8 cellular contexts compared by ENCODE assay signal in the genomic region with DNA sequence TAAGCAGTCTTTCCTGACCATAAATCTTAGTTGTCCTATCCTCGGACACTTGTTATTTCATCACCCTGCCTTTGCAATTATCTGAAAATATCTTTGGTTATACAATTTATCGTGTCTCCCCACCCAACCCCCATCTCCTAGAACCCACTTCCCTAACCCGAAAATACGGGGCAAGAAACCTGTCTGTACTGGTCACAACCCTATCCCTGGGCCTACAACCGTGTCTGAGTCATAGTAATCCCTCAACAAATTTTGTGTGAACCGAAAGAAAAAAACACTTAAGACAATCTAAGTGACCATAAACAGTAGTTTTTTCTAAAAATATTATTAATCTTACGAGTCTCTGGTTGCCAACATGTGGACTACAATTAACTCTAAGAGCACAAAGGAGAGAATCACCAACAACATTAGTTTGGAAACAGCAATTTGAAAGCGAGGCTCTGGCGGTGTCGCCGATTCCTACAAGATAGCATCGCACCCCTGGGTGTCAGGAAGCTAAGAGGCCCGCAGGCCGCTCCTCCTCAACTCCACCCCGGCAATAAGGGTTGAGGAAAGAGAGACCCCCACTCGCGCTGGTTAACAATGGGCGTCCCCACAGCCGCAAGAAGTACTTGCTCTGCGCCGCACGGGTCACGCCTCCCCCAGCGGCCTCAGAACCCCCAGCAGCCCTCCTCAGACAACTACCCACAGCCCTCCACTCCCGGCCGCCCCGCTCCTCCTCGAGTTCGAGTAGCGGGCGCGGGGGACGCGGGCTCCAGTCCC. TPM values are rescaled to one million over a fixed set of nuclear protein-coding genes. Genes with fewer than 3 reads are reported as not detected.
A peak's percentile ranks its signal among the peaks of the same experiment; 100 is the strongest.
DNase-seq lines count a peak whose midpoint lies in the region; ATAC-seq, FAIRE-seq and TF ChIP-seq lines count a peak whose summit lies in the region.
"Not testable (repeated sequence)": the region's sequence is repeated elsewhere in the genome, so short reads cannot be mapped to it uniquely, and the experiment has no call there.

No MANE protein-coding gene starts in this region.

- FAIRE-seq in A549 (lab: Jason Lieb, UNC) (peak; percentile 54), islet of Langerhans (lab: Jason Lieb, UNC) (peak; percentile 17)

- peak overlapping the region; percentile 46 for H2BK120ac ChIP-seq in trophoblast cell (ENCODE audit: insufficient read depth, low read length, poor library complexity)

- not testable (repeated sequence) for DNase-seq in A549 (ENCODE audit: low read depth in 1 of 2, low spot score in 1 of 2); activated CD8-positive, alpha-beta T cell treated with anti-CD3 and anti-CD28 coated beads for 36 hours; trophoblast cell
- DNase-seq in MV-4-11 (lab: John Stamatoyannopoulos, UW), result peak; percentile 61
- peak in 1 of 3 donors; percentile 1 for DNase-seq in effector memory CD4-positive, alpha-beta T cell

- WGBS in A549 (ENCODE audit: missing lambda C conversion rate), result 6% methylated on average over 28 of the region's 34 CpGs
- WGBS in trophoblast cell (ENCODE audit: extremely low coverage, insufficient coverage, insufficient read length), result no CpG with 5 or more reads among the region's 34 CpGs

- H3K4me3 ChIP-seq in A549 (peak overlapping the region; percentile 92), trophoblast cell (ENCODE audit: low read depth, low read length) (peak overlapping the region; percentile 97)
- H3K4me3 ChIP-seq in effector memory CD4-positive, alpha-beta T cell (ENCODE audit: insufficient read depth, low read depth, low read length, poor library complexity, severe bottlenecking), result peak overlapping the region; percentile 74

- H3K23ac ChIP-seq in trophoblast cell (ENCODE audit: low read length), result not testable (repeated sequence)

- H4K8ac ChIP-seq in trophoblast cell (ENCODE audit: low read depth, low read length), result peak overlapping the region; percentile 71

- H3K4me2 ChIP-seq in A549 (peak overlapping the region; percentile 63), trophoblast cell (ENCODE audit: low read length) (peak overlapping the region; percentile 75)

- H3K36me3 Mint-ChIP-seq in activated CD8-positive, alpha-beta T cell treated with anti-CD3 and anti-CD28 coated beads for 36 hours (ENCODE audit: low read depth), result not testable (repeated sequence)

- not testable (repeated sequence) for H3K9me3 ChIP-seq in A549; effector memory CD4-positive, alpha-beta T cell (ENCODE audit: control insufficient read depth, low read length); trophoblast cell (ENCODE audit: insufficient read depth, low read depth, low read length)

- TF ChIP-seq EP300 in A549 (IDR thresholded peaks at IDR 0.05), result not testable (repeated sequence)

- intact Hi-C loops in activated CD8-positive, alpha-beta T cell treated with anti-CD3 and anti-CD28 coated beads for 36 hours (cut with micrococcal nuclease), result not testable (repeated sequence)

- not testable (repeated sequence) for H2AK5ac ChIP-seq in trophoblast cell (ENCODE audit: low read length)

- not testable (repeated sequence) for H3K36me3 ChIP-seq in effector memory CD4-positive, alpha-beta T cell (ENCODE audit: control insufficient read depth, insufficient read depth, low read length); trophoblast cell (ENCODE audit: control insufficient read depth in 1 of 2, insufficient read depth in 2 of 2, low read length in 2 of 2)

- H3K4ac ChIP-seq in trophoblast cell (ENCODE audit: low read depth, low read length), result not testable (repeated sequence)

- H3K9me3 Mint-ChIP-seq in activated CD8-positive, alpha-beta T cell treated with anti-CD3 and anti-CD28 coated beads for 36 hours, result not testable (repeated sequence)

- ATAC-seq in A549 (peak; percentile 86), GM19043 (IDR thresholded peaks at IDR 0.05; ENCODE audit: low read depth, unreplicated experiment) (peak; percentile 15), HG02870 (IDR thresholded peaks at IDR 0.05; ENCODE audit: unreplicated experiment) (peak; percentile 27)
- peak; percentile 59 for ATAC-seq in activated CD8-positive, alpha-beta T cell treated with anti-CD3 and anti-CD28 coated beads for 36 hours

- not testable (repeated sequence) for H3K27ac Mint-ChIP-seq in activated CD8-positive, alpha-beta T cell treated with anti-CD3 and anti-CD28 coated beads for 36 hours

- peak overlapping the region; percentile 10 for H4K91ac ChIP-seq in trophoblast cell (ENCODE audit: low read depth, low read length)

- TF ChIP-seq CTCF in A549 (IDR thresholded peaks at IDR 0.05); activated CD8-positive, alpha-beta T cell treated with anti-CD3 and anti-CD28 coated beads for 36 hours (IDR thresholded peaks at IDR 0.05): not testable (repeated sequence)

- POLR2A ChIA-PET in A549 (lab: Yijun Ruan, JAX); activated CD8-positive, alpha-beta T cell treated with anti-CD3 and anti-CD28 coated beads for 36 hours (lab: Charles Lee): not testable (repeated sequence)

- H3K9ac ChIP-seq in trophoblast cell (ENCODE audit: low read length), result not testable (repeated sequence)

- H3K27me3 Mint-ChIP-seq in activated CD8-positive, alpha-beta T cell treated with anti-CD3 and anti-CD28 coated beads for 36 hours, result not testable (repeated sequence)

- peak overlapping the region; percentile 89 for H3K4me3 Mint-ChIP-seq in activated CD8-positive, alpha-beta T cell treated with anti-CD3 and anti-CD28 coated beads for 36 hours

- H3K4me1 ChIP-seq in A549; effector memory CD4-positive, alpha-beta T cell (ENCODE audit: control insufficient read depth, insufficient read depth, low read length, poor library complexity, severe bottlenecking); trophoblast cell (ENCODE audit: control insufficient read depth in 1 of 2, insufficient read depth in 2 of 2, low read length in 2 of 2): not testable (repeated sequence)

- not testable (repeated sequence) for TF ChIP-seq RAD21 in A549 (conservative IDR thresholded peaks at IDR 0.05 in 1 of 2, IDR thresholded peaks at IDR 0.05 in 1 of 2)

- not testable (repeated sequence) for H3K18ac ChIP-seq in trophoblast cell (ENCODE audit: low read length)

- TF ChIP-seq POLR2A in A549 (IDR thresholded peaks at IDR 0.05; ENCODE audit: low read length), result not testable (repeated sequence)

- H3K14ac ChIP-seq in trophoblast cell (ENCODE audit: low read length), result peak overlapping the region; percentile 70

- peak overlapping the region; percentile 90 to 92 for H3K27ac ChIP-seq in A549
- H3K27ac ChIP-seq in effector memory CD4-positive, alpha-beta T cell (ENCODE audit: insufficient read depth, low read length, poor library complexity, severe bottlenecking), result peak overlapping the region; percentile 42
- peak overlapping the region; percentile 9 for H3K27ac ChIP-seq in trophoblast cell (ENCODE audit: low read depth, low read length)

- H2AFZ ChIP-seq in trophoblast cell (ENCODE audit: insufficient read depth, low read length, poor library complexity), result peak overlapping the region; percentile 50

- H2BK12ac ChIP-seq in trophoblast cell (ENCODE audit: low read length), result not testable (repeated sequence)

- H2BK5ac ChIP-seq in trophoblast cell (ENCODE audit: low read depth, low read length, poor library complexity), result not testable (repeated sequence)

- H3K27me3 ChIP-seq in effector memory CD4-positive, alpha-beta T cell (replicated peaks; ENCODE audit: control insufficient read depth, insufficient read depth, low read length, poor library complexity, severe bottlenecking); trophoblast cell (ENCODE audit: insufficient read depth, low read length): not testable (repeated sequence)

- H4K12ac ChIP-seq in trophoblast cell (ENCODE audit: low read depth, low read length), result not testable (repeated sequence)

- not testable (repeated sequence) for H3K79me1 ChIP-seq in trophoblast cell (ENCODE audit: low read length)

- CTCF ChIA-PET in A549 (lab: Yijun Ruan, JAX); activated CD8-positive, alpha-beta T cell treated with anti-CD3 and anti-CD28 coated beads for 36 hours (lab: Charles Lee): not testable (repeated sequence)

- H3K4me1 Mint-ChIP-seq in activated CD8-positive, alpha-beta T cell treated with anti-CD3 and anti-CD28 coated beads for 36 hours (ENCODE audit: low read depth), result not testable (repeated sequence)

- not testable (repeated sequence) for H3K79me2 ChIP-seq in trophoblast cell (ENCODE audit: control insufficient read depth, insufficient read depth, low read length, poor library complexity)

RNA-seq across cellular contexts. Expression of a gene that starts 0.5 kb away (rescaled TPM):
- polyA plus RNA-seq in A549 (2011; rRNA removed), result 14.1 and 22.7 TPM in 2 replicates
- polyA plus RNA-seq in A549 (2012; cell fraction: cytosol; rRNA removed), result 2.3 and 2.6 TPM in 2 replicates
- 6.2 and 9.0 TPM in 2 replicates for polyA plus RNA-seq in A549 (2012; cell fraction: nucleus; rRNA removed)
- polyA plus RNA-seq in A549 (2017; fragmentation: RNase III; extraction: RNeasy Plus Mini Kit Qiagen cat#74134 plus additional on column Dnase treatment), result 17.5 to 21.0 TPM (median 19.9 TPM) in 3 replicates
- polyA minus RNA-seq in A549 (2011; rRNA and poly(A)+ RNA removed), result 20.7 and 33.8 TPM in 2 replicates
- total RNA-seq in activated CD8-positive, alpha-beta T cell treated with anti-CD3 and anti-CD28 coated beads for 36 hours, result 1 to 10 TPM; 8.1 to 8.2 TPM
- polyA plus RNA-seq in trophoblast cell (2013), result 4.7 and 4.8 TPM in 2 replicates

RNA-seq across cellular contexts. Expression of a gene that starts 56.7 kb away (rescaled TPM):
- polyA plus RNA-seq in A549 (2011; rRNA removed) (9.6 and 10.4 TPM in 2 replicates), A549 (2017; fragmentation: RNase III; extraction: RNeasy Plus Mini Kit Qiagen cat#74134 plus additional on column Dnase treatment) (14.3 to 19.5 TPM (median 15.3 TPM) in 3 replicates)
- 4.7 and 5.8 TPM in 2 replicates for polyA plus RNA-seq in A549 (2012; cell fraction: cytosol; rRNA removed)
- polyA plus RNA-seq in A549 (2012; cell fraction: nucleus; rRNA removed), result 36.0 and 53.9 TPM in 2 replicates
- polyA minus RNA-seq in A549 (2011; rRNA and poly(A)+ RNA removed), result 37.1 and 37.8 TPM in 2 replicates
- under 1 TPM; 0.36 to 0.51 TPM for total RNA-seq in activated CD8-positive, alpha-beta T cell treated with anti-CD3 and anti-CD28 coated beads for 36 hours
- 0.30 and 0.58 TPM in 2 replicates for polyA plus RNA-seq in trophoblast cell (2013)

Comparison
In these comparisons a context has a peak if more than half of its experiments do, and no peak if none do; other contexts are left out.
1. ATAC-seq: peak in every context shown above with its lines; median percentile 86 in A549; 59 in activated CD8-positive, alpha-beta T cell treated with anti-CD3 and anti-CD28 coated beads for 36 hours; 27 in HG02870; 15 in GM19043.
2. H3K27ac ChIP-seq: peak in every context shown above with its lines; median percentile 91 in A549; 42 in effector memory CD4-positive, alpha-beta T cell; 9 in trophoblast cell.